In the genomic region with DNA sequence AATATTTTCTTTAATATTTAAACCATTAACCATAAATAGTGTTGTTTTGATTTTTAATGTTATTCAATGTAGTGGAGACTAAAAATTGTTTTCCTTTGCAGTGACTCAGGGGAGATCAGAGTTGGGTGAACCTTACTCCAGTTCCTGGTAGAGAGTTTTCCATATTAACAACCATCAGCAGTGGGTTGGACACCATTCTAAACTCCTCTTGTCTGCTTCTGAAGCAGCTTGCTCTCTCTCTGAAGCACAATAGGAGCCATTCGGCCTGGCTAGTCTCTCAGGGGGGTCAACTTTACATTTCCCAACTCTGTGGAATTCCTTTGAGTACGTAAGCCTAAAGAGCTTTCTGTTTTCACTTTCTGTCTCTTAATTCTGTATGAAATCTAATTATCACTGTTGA, we compare ENCODE assay signal across 23 cellular contexts. TPM values are rescaled to one million over a fixed set of nuclear protein-coding genes. Genes with fewer than 3 reads are reported as not detected.
A peak's percentile ranks its signal among the peaks of the same experiment; 100 is the strongest.
DNase-seq lines count a peak whose midpoint lies in the region; ATAC-seq, FAIRE-seq and TF ChIP-seq lines count a peak whose summit lies in the region.
"Had no signal": no experiment of that assay in that cellular context is flagged by ENCODE, and none has a peak within 500 bp of the region (broad histone marks: within the 10 kb centered on the region; RNA-seq: fewer than 3 reads in every experiment).

No MANE protein-coding gene starts in this region.

- no peak for TF ChIP-seq EP300 in H1 (IDR thresholded peaks at IDR 0.05; ENCODE audit: borderline replicate concordance in 1 of 2, low read depth in 2 of 2, low read length in 2 of 2)

- H3K4me3 ChIP-seq in HUES64 (ENCODE audit: low read length) (no peak overlapping the region), H1 (ENCODE audit: extremely low read depth in 1 of 4, insufficient read depth in 2 of 4, low read depth in 3 of 4, low read length in 4 of 4) (no peak overlapping the region), mesenchymal stem cell (ENCODE audit: insufficient read depth in 1 of 2, low read depth in 1 of 2, low read length in 2 of 2) (no peak overlapping the region)
- H3K4me3 ChIP-seq: GM12878, MG63, SK-N-MC had no signal

- no peaks in the 10 kb centered on the region for H4K20me1 ChIP-seq in H1 (replicated peaks in 1 of 2; ENCODE audit: control insufficient read depth in 1 of 2, insufficient read depth in 2 of 2, low read length in 2 of 2)

- H3K56ac ChIP-seq in H1 (replicated peaks; ENCODE audit: insufficient read length, low read depth, low read length) = no peak overlapping the region

- no peak overlapping the region for H3K23ac ChIP-seq in H1 (ENCODE audit: insufficient read length)
- no peak overlapping the region for H3K23ac ChIP-seq in mesenchymal stem cell (ENCODE audit: low read length in 2 of 2)

- H3K27ac ChIP-seq in HUES64 (ENCODE audit: low read depth, low read length) (0 out of 2 replicates have a peak overlapping the region, but pooled peaks have one; percentile 3), H1 (ENCODE audit: low read depth, low read length) (no peak overlapping the region), mesenchymal stem cell (ENCODE audit: low read length, poor library complexity, severe bottlenecking) (no peak overlapping the region)
- H3K27ac ChIP-seq: RWPE1, SK-N-MC had no signal

- H4K91ac ChIP-seq in H1 (replicated peaks; ENCODE audit: insufficient read length, low read length) (no peak overlapping the region), mesenchymal stem cell (ENCODE audit: low read length) (no peak overlapping the region)

- H2BK120ac ChIP-seq in H1 (replicated peaks; ENCODE audit: low read depth, low read length) (no peak overlapping the region), mesenchymal stem cell (ENCODE audit: low read depth, low read length) (no peak overlapping the region)

- ATAC-seq in HG02763 (IDR thresholded peaks at IDR 0.05; ENCODE audit: unreplicated experiment) = no peak
- ATAC-seq: GM12878 had no signal

- H3K4me2 ChIP-seq in H1 (ENCODE audit: insufficient read depth in 1 of 2, low read depth in 2 of 2, low read length in 2 of 2) (peak overlapping the region in 1 of 2 experiments; percentile 52; a peak in 1 of 4 replicates), mesenchymal stem cell (ENCODE audit: low read length, poor library complexity, severe bottlenecking) (peak overlapping the region; percentile 1)

- no peak for TF ChIP-seq CTCF in H1 (IDR thresholded peaks at IDR 0.05; ENCODE audit: control extremely low read depth in 1 of 3, insufficient read depth in 1 of 3, low read depth in 1 of 3, low read length in 3 of 3)

- peak; percentile 19 for FAIRE-seq in H1 (lab: Jason Lieb, UNC)
- FAIRE-seq: GM12878 had no signal

- no peaks in the 10 kb centered on the region for H3K79me2 ChIP-seq in H1 (ENCODE audit: control insufficient read depth in 1 of 2, insufficient read depth in 2 of 2, low read length in 2 of 2)

- CTCF ChIA-PET in H1 (lab: Charles Lee; ENCODE audit: partially characterized antibody) = interaction anchor here (0.6 to 1.1 kb wide), 3 partner anchors 11 to 218 kb away, joined by 3 read pairs; no protein-coding TSS in a partner anchor

- H3K23me2 ChIP-seq in H1 (ENCODE audit: low read depth, low read length) = no peaks in the 10 kb centered on the region

- 14% methylated on average over 1 of the region's 2 CpGs for WGBS in HUES64
- 28% methylated on average over 2 of the region's 2 CpGs; no CpG with 5 or more reads in 1 of the 2 experiments for WGBS in H1 (ENCODE audit: extremely low coverage in 1 of 2, insufficient coverage in 1 of 2, insufficient read length in 1 of 2, insufficient replicate concordance in 2 of 2, low coverage in 1 of 2, low lambda C conversion rate in 2 of 2, missing lambda C conversion rate in 1 of 2), 2 experiments
- 18% methylated on average over 1 of the region's 2 CpGs for whole genome bisulfite sequencing in mesenchymal stem cell

- H2AK5ac ChIP-seq in H1 (ENCODE audit: low read depth, low read length) (no peak overlapping the region), mesenchymal stem cell (ENCODE audit: low read length, severe bottlenecking) (no peak overlapping the region)

- H4K5ac ChIP-seq in H1 (ENCODE audit: insufficient read length, low read depth, low read length) = no peak overlapping the region

- peaks cover 13% of the 10 kb centered on the region for H3K9me3 ChIP-seq in HUES64 (ENCODE audit: insufficient read depth, low read depth, low read length)
- peaks cover 6 to 12% of the 10 kb centered on the region in 2 experiments; a peak in 2 of 4 replicates for H3K9me3 ChIP-seq in H1 (ENCODE audit: insufficient read depth in 2 of 2, low read depth in 1 of 2, low read length in 1 of 2)
- H3K9me3 ChIP-seq in mesenchymal stem cell (ENCODE audit: control insufficient read depth, low read length) = no peaks in the 10 kb centered on the region
- H3K9me3 ChIP-seq: MG63 had no signal

- H4K8ac ChIP-seq in H1 (ENCODE audit: extremely low read depth, insufficient read depth, low read length) (no peak overlapping the region), mesenchymal stem cell (ENCODE audit: low read length) (no peak overlapping the region)

- TF ChIP-seq POLR2A in H1 (IDR thresholded peaks at IDR 0.05; ENCODE audit: control extremely low read depth in 1 of 2, low read depth in 2 of 2, low read length in 2 of 2) = no peak

- H3K9ac ChIP-seq in HUES64 (ENCODE audit: low read depth, low read length) = no peak overlapping the region
- no peak overlapping the region for H3K9ac ChIP-seq in H1 (replicated peaks in 1 of 4; ENCODE audit: extremely low read depth in 1 of 4, low read depth in 3 of 4, low read length in 3 of 4)
- H3K9ac ChIP-seq in mesenchymal stem cell (ENCODE audit: low read length) = no peak overlapping the region

- H3K27me3 ChIP-seq in HUES64 (ENCODE audit: insufficient read depth, low read length) (no peaks in the 10 kb centered on the region), H1 (replicated peaks in 1 of 4; ENCODE audit: control insufficient read depth in 3 of 4, extremely low read depth in 1 of 4, insufficient read depth in 3 of 4, low read length in 3 of 4) (no peaks in the 10 kb centered on the region), mesenchymal stem cell (ENCODE audit: control insufficient read depth in 1 of 2, insufficient read depth in 1 of 2, low read length in 2 of 2) (no peaks in the 10 kb centered on the region)
- H3K27me3 ChIP-seq: MG63 had no signal

- H3K4ac ChIP-seq in H1 (replicated peaks; ENCODE audit: insufficient read length, low read depth, low read length) = no peak overlapping the region
- H3K4ac ChIP-seq in mesenchymal stem cell (ENCODE audit: low read depth in 1 of 2, low read length in 2 of 2) = no peak overlapping the region

- no peak overlapping the region for H2AFZ ChIP-seq in H1 (ENCODE audit: low read length)
- no peak overlapping the region for H2AFZ ChIP-seq in mesenchymal stem cell (ENCODE audit: low read depth, low read length)

- no peak overlapping the region for H3K14ac ChIP-seq in H1 (ENCODE audit: insufficient read length)
- H3K14ac ChIP-seq in mesenchymal stem cell (ENCODE audit: low read length in 2 of 2) = no peak overlapping the region

- no peak overlapping the region for H2BK12ac ChIP-seq in H1 (ENCODE audit: low read depth, low read length)
- H2BK12ac ChIP-seq in mesenchymal stem cell (ENCODE audit: low read length in 2 of 2) = no peak overlapping the region

- TF ChIP-seq RAD21 in H1 (IDR thresholded peaks at IDR 0.05 in 1 of 2, conservative IDR thresholded peaks at IDR 0.05 in 1 of 2; ENCODE audit: low read depth in 2 of 2, low read length in 2 of 2) = no peak

- H3K4me1 ChIP-seq in HUES64 (ENCODE audit: insufficient read depth, low read length) (peaks cover 18% of the 10 kb centered on the region), H1 (replicated peaks in 1 of 4; ENCODE audit: control insufficient read depth in 3 of 4, insufficient read depth in 4 of 4, low read length in 3 of 4) (peaks cover 0 to 2% (median 0%) of the 10 kb centered on the region in 4 experiments; a peak in 3 of 7 replicates), mesenchymal stem cell (ENCODE audit: control insufficient read depth, insufficient read depth, low read depth, low read length) (no peaks in the 10 kb centered on the region)

- no peak overlapping the region for H2BK15ac ChIP-seq in H1 (ENCODE audit: low read length)
- no peak overlapping the region for H2BK15ac ChIP-seq in mesenchymal stem cell (ENCODE audit: low read depth, poor library complexity, severe bottlenecking)

- H2BK5ac ChIP-seq in H1 (ENCODE audit: low read depth, low read length) = no peak overlapping the region
- H2BK5ac ChIP-seq in mesenchymal stem cell (ENCODE audit: low read depth, low read length, poor library complexity, severe bottlenecking) = no peak overlapping the region

- DNase-seq in H1 (ENCODE audit: low read depth in 1 of 2, low spot score in 2 of 2) (no peak), mesenchymal stem cell (peak; percentile 11), AG08395 (ENCODE audit: low spot score) (no peak), NCI-H1694 treated with DMSO at 0.1 percent for 48 hours (lab: John Stamatoyannopoulos, UW) (no peak)
- no peak for DNase-seq in central memory CD4-positive, alpha-beta T cell
- DNase-seq: CD4-positive, CD25-positive, alpha-beta regulatory T cell; DND-41; HCEC 1CT; MG63; NCI-H1417 treated with DMSO at 0.1 percent for 48 hours; NCI-H1930; NCI-H226; NCI-H510A treated with DMSO at 0.1 percent for 48 hours; NCI-H748 treated with DMSO at 0.1 percent for 48 hours; SHP77 treated with DMSO at 0.1 percent for 48 hours had no signal

- POLR2A ChIA-PET in H1 (lab: Charles Lee; ENCODE audit: partially characterized antibody) = no interaction called here

- H3K79me1 ChIP-seq in H1 (ENCODE audit: low read depth, low read length) (no peaks in the 10 kb centered on the region), mesenchymal stem cell (replicated peaks; ENCODE audit: low read length, poor library complexity, severe bottlenecking) (no peaks in the 10 kb centered on the region)

- H3K18ac ChIP-seq in H1 (ENCODE audit: extremely low read depth, low read length) (no peak overlapping the region), mesenchymal stem cell (ENCODE audit: low read depth in 1 of 2, low read length in 2 of 2) (no peak overlapping the region)

- no peaks in the 10 kb centered on the region for H3K36me3 ChIP-seq in HUES64 (ENCODE audit: insufficient read depth, low read length)
- H3K36me3 ChIP-seq in H1 (ENCODE audit: control insufficient read depth in 2 of 4, insufficient read depth in 4 of 4, low read length in 3 of 4) = no peaks in the 10 kb centered on the region
- H3K36me3 ChIP-seq in mesenchymal stem cell (ENCODE audit: control insufficient read depth in 1 of 2, insufficient read depth in 2 of 2, low read depth in 1 of 2, low read length in 2 of 2) = no peaks in the 10 kb centered on the region
- H3K36me3 ChIP-seq: MG63 had no signal

- H2BK20ac ChIP-seq in H1 (ENCODE audit: low read length) = no peak overlapping the region

RNA-seq across cellular contexts. Expression of gene NRG3, which starts 9.4 kb away (rescaled TPM):
- polyA plus RNA-seq in HUES64 (2013, experiment 1 of 2) = 2.9 TPM
- 3.9 TPM for polyA plus RNA-seq in HUES64 (2013, experiment 2 of 2)
- 4.3 and 5.0 TPM in 2 replicates for total RNA-seq in H1 (2021; fragmentation: NEBNext Ultra II Directional; extraction: Animal tissue kit (Norgen Biotek cat#: 25700))
- polyA plus RNA-seq in H1 (2011; rRNA removed) = 4.2 and 6.0 TPM in 2 replicates
- 2.4 TPM for polyA plus RNA-seq in H1 (2011; cell fraction: cytosol; rRNA removed)
- polyA plus RNA-seq in H1 (2011; cell fraction: nucleus; rRNA removed) = 12.3 TPM
- polyA plus RNA-seq in H1 (2012, experiment 1 of 2) = 2.5 to 3.3 TPM (median 3.2 TPM) in 4 replicates
- polyA plus RNA-seq in H1 (2012, experiment 2 of 2) = 1.1 TPM
- polyA plus RNA-seq in H1 (2013, experiment 1 of 2) = 2.6 TPM
- 2.7 TPM for polyA plus RNA-seq in H1 (2013, experiment 2 of 2)
- 8.0 and 10.3 TPM in 2 replicates for polyA minus RNA-seq in H1 (2011; rRNA and poly(A)+ RNA removed)
- polyA minus RNA-seq in H1 (2011; cell fraction: cytosol; rRNA and poly(A)+ RNA removed) = 4.4 TPM
- polyA minus RNA-seq in H1 (2011; cell fraction: nucleus; rRNA and poly(A)+ RNA removed) = 77.4 TPM
- polyA plus RNA-seq in mesenchymal stem cell (2013, experiment 1 of 2) = 0.17 TPM
- 0.10 TPM for polyA plus RNA-seq in mesenchymal stem cell (2013, experiment 2 of 2)
- total RNA-seq: A673; CD4-positive, CD25-positive, alpha-beta regulatory T cell; LHCN-M2 had no signal
- polyA plus RNA-seq: BJ; CD4-positive, CD25-positive, alpha-beta regulatory T cell had no signal
